ENCODE assay signal across 1 cellular context in the genomic region with DNA sequence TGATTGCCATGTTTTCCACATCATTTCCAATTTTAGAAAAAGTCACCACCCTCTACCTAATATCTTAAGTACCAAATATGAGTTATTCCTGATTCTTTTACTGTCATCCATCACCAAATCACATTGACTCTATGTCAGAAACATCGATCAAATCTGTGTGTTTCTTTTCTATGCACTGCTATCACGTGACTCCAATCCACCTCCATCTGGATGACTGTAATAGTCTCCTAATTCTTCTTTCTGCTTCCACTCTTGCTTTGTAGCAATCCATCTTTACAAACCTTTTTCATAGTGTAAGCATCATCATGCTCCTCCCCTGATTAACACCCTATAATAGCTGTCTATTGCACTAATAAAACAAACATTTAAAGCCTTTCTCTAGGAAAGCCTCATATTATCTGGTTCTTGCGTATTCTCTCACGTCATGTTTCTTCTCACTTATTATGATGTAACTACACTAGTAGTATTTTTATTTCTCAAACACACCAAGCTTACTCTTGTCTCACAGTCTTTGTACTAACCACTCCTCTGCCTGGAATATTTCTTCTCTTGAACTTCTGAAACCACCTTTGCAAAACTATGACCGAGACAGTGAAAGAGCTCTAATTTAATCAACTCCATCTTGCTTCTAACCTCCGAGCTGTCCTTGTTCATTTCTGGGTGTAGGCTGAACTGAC.
TF ChIP-seq lines count a peak whose summit lies in the region.

No MANE protein-coding gene starts in this region.

TF ChIP-seq in GM12878, 131 proteins besides CTCF, POLR2A, EP300 and RAD21:
- TF ChIP-seq BMI1 (IDR thresholded peaks at IDR 0.05; ENCODE audit: borderline replicate concordance) (no peak), RAD51 (IDR thresholded peaks at IDR 0.05) (peak; percentile 46; the same call in 1 of the 2 replicates)
